In the genomic region with DNA sequence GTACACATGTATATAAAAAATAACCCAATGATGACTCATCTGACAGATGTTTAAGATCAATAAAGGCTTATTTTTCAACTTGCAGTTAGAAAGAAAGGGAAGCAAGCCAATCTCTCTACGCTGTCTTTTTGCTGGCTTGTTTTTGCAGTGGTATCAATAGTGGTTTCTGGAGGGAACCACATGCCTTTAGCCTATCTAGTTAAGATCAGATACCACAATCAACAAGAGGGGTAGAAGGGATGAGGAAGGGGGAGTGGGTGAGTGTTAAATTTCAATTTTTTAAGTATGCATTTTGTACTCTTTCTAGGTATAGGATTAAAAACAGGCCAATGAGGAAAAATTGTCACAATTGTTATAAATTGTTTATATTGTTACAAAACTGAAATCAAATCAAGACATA, we compare ENCODE assay signal across 15 cellular contexts.
DNase-seq lines count a peak whose midpoint lies in the region; ATAC-seq and TF ChIP-seq lines count a peak whose summit lies in the region.
"Had no signal": no experiment of that assay in that cellular context is flagged by ENCODE, and none has a peak within 500 bp of the region (broad histone marks: within the 10 kb centered on the region; RNA-seq: fewer than 3 reads in every experiment).

No MANE protein-coding gene starts in this region.

- intact Hi-C loops in testis (cut with DNase I; ENCODE audit: low total_unique reads): no loop called here

- H3K4me1 ChIP-seq in KMS-11 (ENCODE audit: low read depth, poor library complexity, severe bottlenecking) (peaks cover 23% of the 10 kb centered on the region), testis (no peaks in the 10 kb centered on the region)

- no peaks in the 10 kb centered on the region for H3K9me3 Mint-ChIP-seq in osteocyte (ENCODE audit: unreplicated experiment)
- H3K9me3 Mint-ChIP-seq: CD4-positive, alpha-beta T cell; HFFc6 had no signal

- H3K9ac ChIP-seq in KMS-11: no peak overlapping the region

- H3K27me3 ChIP-seq in KMS-11 (ENCODE audit: insufficient read depth, low read depth): no peaks in the 10 kb centered on the region
- no peaks in the 10 kb centered on the region for H3K27me3 ChIP-seq in testis

- H2AFZ ChIP-seq in KMS-11 (ENCODE audit: low read depth): no peak overlapping the region

- peak; percentile 61 for DNase-seq in NCI-H2171 treated with DMSO at 0.1 percent for 48 hours (lab: John Stamatoyannopoulos, UW)
- no peak for DNase-seq in NCI-H2171 (lab: John Stamatoyannopoulos, UW)
- peak; percentile 17 for DNase-seq in RPMI7951 (ENCODE audit: low read depth)
- DNase-seq in osteocyte (ENCODE audit: extremely low spot score, unreplicated experiment): no peak
- no peak for DNase-seq in NCI-H187 treated with DMSO at 0.1 percent for 48 hours (lab: John Stamatoyannopoulos, UW)
- no peak for DNase-seq in testis
- DNase-seq: C1 segment of cervical spinal cord; CD4-positive, alpha-beta T cell; GF-D8; HCEC 1CT; HFFc6 had no signal

- H3K27ac ChIP-seq in KMS-11 (peak overlapping the region; percentile 9), testis (no peak overlapping the region)

- no peaks in the 10 kb centered on the region for H3K79me2 ChIP-seq in KMS-11 (ENCODE audit: insufficient read depth, low read depth)

- peaks cover 13% of the 10 kb centered on the region for H3K4me1 Mint-ChIP-seq in osteocyte (ENCODE audit: unreplicated experiment)
- H3K4me1 Mint-ChIP-seq: B cell had no signal

- no peak overlapping the region for H3K4me3 Mint-ChIP-seq in osteocyte (ENCODE audit: unreplicated experiment)
- H3K4me3 Mint-ChIP-seq: B cell; CD4-positive, alpha-beta T cell; HFFc6 had no signal

- no peaks in the 10 kb centered on the region for H4K20me1 ChIP-seq in KMS-11 (ENCODE audit: insufficient read depth)

- H3K36me3 Mint-ChIP-seq in osteocyte (ENCODE audit: unreplicated experiment): no peaks in the 10 kb centered on the region

- no peak for TF ChIP-seq POLR2A in testis (IDR thresholded peaks at IDR 0.05)

- H3K4me2 ChIP-seq in KMS-11: peak overlapping the region; percentile 39

- no peaks in the 10 kb centered on the region for H3K27me3 Mint-ChIP-seq in osteocyte (ENCODE audit: unreplicated experiment)
- H3K27me3 Mint-ChIP-seq: B cell had no signal

- TF ChIP-seq CTCF in KMS-11 (conservative IDR thresholded peaks at IDR 0.05; ENCODE audit: low read depth, low read length) (no peak), osteocyte (IDR thresholded peaks at IDR 0.05) (no peak), testis (IDR thresholded peaks at IDR 0.05) (no peak)

- no peaks in the 10 kb centered on the region for H3K36me3 ChIP-seq in KMS-11 (ENCODE audit: insufficient read depth)
- no peaks in the 10 kb centered on the region for H3K36me3 ChIP-seq in testis (ENCODE audit: low read depth, missing control alignments)

- no peaks in the 10 kb centered on the region for H3K9me3 ChIP-seq in testis

- H3K4me3 ChIP-seq in KMS-11 (IDR thresholded peaks at IDR 0.05; ENCODE audit: insufficient read depth, low read depth, low read length): no peak overlapping the region
- H3K4me3 ChIP-seq in testis: no peak overlapping the region

- 70 to 73% methylated on average over 1 of the region's 1 CpG for WGBS in testis, 2 donors

- ATAC-seq in HG02642 (IDR thresholded peaks at IDR 0.05; ENCODE audit: poor library complexity, unreplicated experiment): no peak
- ATAC-seq: HepG2 had no signal

- peak overlapping the region; percentile 29 for H3K27ac Mint-ChIP-seq in osteocyte (ENCODE audit: unreplicated experiment)
- H3K27ac Mint-ChIP-seq: B cell; CD4-positive, alpha-beta T cell; HFFc6 had no signal

Comparison
In these comparisons a context has a peak if more than half of its experiments do, and no peak if none do; other contexts are left out.
1. DNase-seq: peak in NCI-H2171 treated with DMSO at 0.1 percent for 48 hours (single experiment) and RPMI7951 (single experiment); none in NCI-H2171 (single experiment), osteocyte (single experiment), NCI-H187 treated with DMSO at 0.1 percent for 48 hours (single experiment) and testis (single experiment).